In the genomic region with DNA sequence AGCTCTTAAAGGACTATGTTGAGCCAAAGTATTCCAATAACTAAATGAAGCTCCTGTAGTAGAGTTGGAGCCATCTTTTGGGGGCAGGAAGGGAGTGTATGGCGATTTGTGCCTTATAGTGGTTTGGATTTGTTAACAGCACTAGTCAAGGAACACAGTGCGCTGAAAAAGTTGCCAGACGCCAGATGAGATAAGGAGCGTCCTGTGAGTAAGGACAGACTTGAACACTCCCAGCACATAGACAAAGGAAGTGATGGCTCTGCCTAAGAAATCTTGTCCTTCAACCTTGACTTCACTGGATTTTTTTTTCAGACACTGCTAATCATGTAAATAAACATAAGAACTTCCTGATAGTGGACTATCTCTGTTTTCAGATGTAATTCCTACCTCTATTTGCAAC, we compare ENCODE assay signal across 27 cellular contexts.
DNase-seq lines count a peak whose midpoint lies in the region; ATAC-seq and TF ChIP-seq lines count a peak whose summit lies in the region.
"Had no signal": no experiment of that assay in that cellular context is flagged by ENCODE, and none has a peak within 500 bp of the region (broad histone marks: within the 10 kb centered on the region; RNA-seq: fewer than 3 reads in every experiment).

No MANE protein-coding gene starts in this region.

- TF ChIP-seq CTCF in cardiac fibroblast (IDR thresholded peaks at IDR 0.05; ENCODE audit: low read depth, low read length), result no peak
- TF ChIP-seq CTCF in upper lobe of right lung (IDR thresholded peaks at IDR 0.05), result no peak
- no peak for TF ChIP-seq CTCF in glutamatergic neuron (IDR thresholded peaks at IDR 0.05; ENCODE audit: partially characterized antibody, unreplicated experiment)

- H3K27me3 ChIP-seq in upper lobe of right lung, result no peaks in the 10 kb centered on the region
- H3K27me3 ChIP-seq: upper lobe of left lung had no signal

- no peak overlapping the region for H3K27ac Mint-ChIP-seq in glutamatergic neuron (ENCODE audit: unreplicated experiment)
- H3K27ac Mint-ChIP-seq: activated B cell treated with CpG ODN at 0.5 μM for 24 hours; activated naive CD4-positive, alpha-beta T cell treated with anti-CD3 and anti-CD28 coated beads, Interleukin-2, amount 50 U/mL, for 72 hours; activated T-helper 17 cell treated with anti-CD3 and anti-CD28 coated beads, Interleukin-2, amount 50 U/mL, for 72 hours; T-helper 2 cell treated with Interferon-gamma antibody and Interleukin-4, amounts not matched to agents 5 μg/mL and 100 μg/mL, for 36 hours had no signal

- no peaks in the 10 kb centered on the region for H3K9me3 ChIP-seq in upper lobe of right lung
- H3K9me3 ChIP-seq: heart right ventricle, mucosa of descending colon, upper lobe of left lung had no signal

- ATAC-seq in Right ventricle myocardium superior (ENCODE audit: poor library complexity) (no peak), upper lobe of right lung (peak; percentile 35), GM21576 (IDR thresholded peaks at IDR 0.05; ENCODE audit: unreplicated experiment) (no peak)
- ATAC-seq: activated naive CD4-positive, alpha-beta T cell treated with anti-CD3 and anti-CD28 coated beads, Interleukin-2, amount 50 U/mL, for 72 hours; activated T-helper 17 cell treated with anti-CD3 and anti-CD28 coated beads, Interleukin-2, amount 50 U/mL, for 72 hours; mucosa of descending colon had no signal

- no peaks in the 10 kb centered on the region for H3K27me3 Mint-ChIP-seq in glutamatergic neuron (ENCODE audit: unreplicated experiment)
- H3K27me3 Mint-ChIP-seq: activated B cell treated with CpG ODN at 0.5 μM for 24 hours; activated T-helper 17 cell treated with anti-CD3 and anti-CD28 coated beads, Interleukin-2, amount 50 U/mL, for 72 hours; CD8-positive, alpha-beta memory T cell had no signal

- H3K4me1 Mint-ChIP-seq in glutamatergic neuron (ENCODE audit: low read depth, unreplicated experiment), result no peaks in the 10 kb centered on the region
- H3K4me1 Mint-ChIP-seq: activated B cell treated with CpG ODN at 0.5 μM for 24 hours; activated T-helper 17 cell treated with anti-CD3 and anti-CD28 coated beads, Interleukin-2, amount 50 U/mL, for 72 hours; CD8-positive, alpha-beta memory T cell had no signal

- no peaks in the 10 kb centered on the region for H3K36me3 Mint-ChIP-seq in glutamatergic neuron (ENCODE audit: unreplicated experiment)

- H3K36me3 ChIP-seq in upper lobe of right lung, result no peaks in the 10 kb centered on the region
- H3K36me3 ChIP-seq: heart right ventricle, upper lobe of left lung had no signal

- peak; percentile 40 for DNase-seq in Right ventricle myocardium superior
- DNase-seq in cardiac septum (ENCODE audit: low spot score), result no peak
- peak; percentile 38 to 45 for DNase-seq in cardiac fibroblast (ENCODE audit: low read depth in 2 of 2)
- peak; percentile 86 for DNase-seq in islet precursor cell
- DNase-seq in upper lobe of right lung, result no peak
- no peak for DNase-seq in kidney tubule cell (ENCODE audit: low spot score)
- DNase-seq in glutamatergic neuron, result no peak
- DNase-seq: activated B cell treated with CpG ODN at 0.5 μM for 24 hours; activated CD4-positive, alpha-beta T cell treated with anti-CD3 and anti-CD28 coated beads, Interleukin-2, amount 50 U/mL, for 48 hours; activated CD8-positive, alpha-beta memory T cell treated with anti-CD3 and anti-CD28 coated beads, Interleukin-2, amount 50 U/mL, for 48 hours; CD8-positive, alpha-beta memory T cell; DMS153; foreskin fibroblast; GM23248; heart right ventricle; KBM-7; mucosa of descending colon; NCI-H146; NCI-H526; posterior cingulate gyrus; upper lobe of left lung had no signal

- H3K4me3 ChIP-seq in cardiac fibroblast (replicated peaks in 1 of 2; ENCODE audit: low read depth in 2 of 2, low read length in 2 of 2) (no peak overlapping the region), upper lobe of right lung (no peak overlapping the region)
- H3K4me3 ChIP-seq: GM23248, heart right ventricle, mucosa of descending colon, upper lobe of left lung had no signal

- intact Hi-C loops in Right ventricle myocardium superior (cut with DNase I) (no loop called here), cardiac septum (cut with DNase I) (no loop called here), upper lobe of right lung (cut with DNase I) (no loop called here)

- no peak overlapping the region for H3K27ac ChIP-seq in upper lobe of right lung
- H3K27ac ChIP-seq: epithelial cell of prostate, GM23248, heart right ventricle, RWPE1, upper lobe of left lung had no signal

- H3K4me3 Mint-ChIP-seq in glutamatergic neuron (ENCODE audit: unreplicated experiment), result no peak overlapping the region
- H3K4me3 Mint-ChIP-seq: activated B cell treated with CpG ODN at 0.5 μM for 24 hours; activated T-helper 17 cell treated with anti-CD3 and anti-CD28 coated beads, Interleukin-2, amount 50 U/mL, for 72 hours; CD8-positive, alpha-beta memory T cell; T-helper 2 cell treated with Interferon-gamma antibody and Interleukin-4, amounts not matched to agents 5 μg/mL and 100 μg/mL, for 36 hours had no signal

- no peaks in the 10 kb centered on the region for H3K9me3 Mint-ChIP-seq in glutamatergic neuron (ENCODE audit: unreplicated experiment)
- H3K9me3 Mint-ChIP-seq: activated B cell treated with CpG ODN at 0.5 μM for 24 hours; activated naive CD4-positive, alpha-beta T cell treated with anti-CD3 and anti-CD28 coated beads, Interleukin-2, amount 50 U/mL, for 72 hours; activated T-helper 17 cell treated with anti-CD3 and anti-CD28 coated beads, Interleukin-2, amount 50 U/mL, for 72 hours; CD8-positive, alpha-beta memory T cell; T-helper 2 cell treated with Interferon-gamma antibody and Interleukin-4, amounts not matched to agents 5 μg/mL and 100 μg/mL, for 36 hours had no signal

- H3K4me1 ChIP-seq in upper lobe of right lung, result no peaks in the 10 kb centered on the region
- H3K4me1 ChIP-seq: upper lobe of left lung had no signal

Comparison
In these comparisons a context has a peak if more than half of its experiments do, and no peak if none do; other contexts are left out.
1. DNase-seq: peak in Right ventricle myocardium superior (single experiment), cardiac fibroblast (2 of 2) and islet precursor cell (single experiment); none in cardiac septum (single experiment), upper lobe of right lung (single experiment), kidney tubule cell (single experiment) and glutamatergic neuron (single experiment).